ENCODE assay signal across 14 cellular contexts in genomic region chr9:89922099-89922498, GRCh38.
"Had no signal": no experiment of that assay in that cellular context is flagged by ENCODE, and none has a peak within 500 bp of the region (broad histone marks: within the 10 kb centered on the region; RNA-seq: fewer than 3 reads in every experiment).

No MANE protein-coding gene starts in this region.

- H3K27ac Mint-ChIP-seq: activated CD4-positive, alpha-beta memory T cell treated with anti-CD3 and anti-CD28 coated beads for 36 hours; activated naive CD4-positive, alpha-beta T cell treated with anti-CD3 and anti-CD28 coated beads for 36 hours; activated T-helper 1 cell treated with anti-CD3 and anti-CD28 coated beads, Interleukin-12 subunit alpha, Interleukin-12 subunit beta, Interleukin-2, Interleukin-4 antibody, amounts not matched to agents 30 ng/mL and 10 ng/mL and 1 ng/mL, durations not matched to agents 14 hours and 24 hours and 36 hours had no signal

- H3K4me3 Mint-ChIP-seq: activated CD4-positive, alpha-beta memory T cell treated with anti-CD3 and anti-CD28 coated beads for 36 hours; activated naive CD4-positive, alpha-beta T cell treated with anti-CD3 and anti-CD28 coated beads for 36 hours; activated T-helper 1 cell treated with anti-CD3 and anti-CD28 coated beads, Interleukin-12 subunit alpha, Interleukin-12 subunit beta, Interleukin-2, Interleukin-4 antibody, amounts not matched to agents 30 ng/mL and 10 ng/mL and 1 ng/mL, durations not matched to agents 14 hours and 24 hours and 36 hours; nephron; stimulated activated naive CD8-positive, alpha-beta T cell treated with anti-CD3 and anti-CD28 coated beads, Interleukin-15, Interleukin-2, amounts not matched to agents 100 ng/mL and 50 ng/mL, for 24 hours had no signal

- DNase-seq: activated CD4-positive, alpha-beta memory T cell treated with anti-CD3 and anti-CD28 coated beads for 36 hours; activated naive CD4-positive, alpha-beta T cell treated with anti-CD3 and anti-CD28 coated beads for 36 hours; effector CD8-positive, alpha-beta T cell; gastrocnemius medialis; left ventricle myocardium superior; mesenchymal stem cell; occipital lobe; psoas muscle; sigmoid colon; stimulated activated CD4-positive, alpha-beta T cell treated with anti-CD3 and anti-CD28 coated beads, Interleukin-2, amount 100 ng/mL, for 24 hours; upper lobe of right lung had no signal

- H3K36me3 Mint-ChIP-seq: activated CD4-positive, alpha-beta memory T cell treated with anti-CD3 and anti-CD28 coated beads for 36 hours had no signal

- H3K9me3 Mint-ChIP-seq: activated CD4-positive, alpha-beta memory T cell treated with anti-CD3 and anti-CD28 coated beads for 36 hours; activated naive CD4-positive, alpha-beta T cell treated with anti-CD3 and anti-CD28 coated beads for 36 hours; activated T-helper 1 cell treated with anti-CD3 and anti-CD28 coated beads, Interleukin-12 subunit alpha, Interleukin-12 subunit beta, Interleukin-2, Interleukin-4 antibody, amounts not matched to agents 30 ng/mL and 10 ng/mL and 1 ng/mL, durations not matched to agents 14 hours and 24 hours and 36 hours; nephron; stimulated activated naive CD8-positive, alpha-beta T cell treated with anti-CD3 and anti-CD28 coated beads, Interleukin-15, Interleukin-2, amounts not matched to agents 100 ng/mL and 50 ng/mL, for 24 hours had no signal

- ATAC-seq: gastrocnemius medialis, left ventricle myocardium superior, psoas muscle, upper lobe of right lung had no signal
